ENCODE assay signal across 1 cellular context in genomic region chr19:54458648-54459281, GRCh38.
TF ChIP-seq lines count a peak whose summit lies in the region.

No MANE protein-coding gene starts in this region.

TF ChIP-seq in endothelial cell of umbilical vein, 7 proteins besides CTCF, POLR2A, EP300 and RAD21:
- TF ChIP-seq MAX (IDR thresholded peaks at IDR 0.05; ENCODE audit: insufficient read depth, insufficient read length) (no peak), POLR2AphosphoS5 (IDR thresholded peaks at IDR 0.05; ENCODE audit: insufficient read depth, low read depth, low read length) (no peak), MYC (IDR thresholded peaks at IDR 0.05; ENCODE audit: low read depth, low read length) (no peak), EZH2 (IDR thresholded peaks at IDR 0.05; ENCODE audit: borderline replicate concordance, low read depth, low read length, severe bottlenecking) (no peak), GATA2 (IDR thresholded peaks at IDR 0.05; ENCODE audit: insufficient read depth, insufficient read length, low read depth, low read length) (no peak)
TF ChIP-seq in endothelial cell of umbilical vein: peak in this region for 0.
